Comparison of ENCODE assay signal across 11 cellular contexts in genomic region chr11:64643258-64643881, GRCh38. TPM values are rescaled to one million over a fixed set of nuclear protein-coding genes. Genes with fewer than 3 reads are reported as not detected.
DNase-seq lines count a peak whose midpoint lies in the region; ATAC-seq lines count a peak whose summit lies in the region.
"Had no signal": no experiment of that assay in that cellular context is flagged by ENCODE, and none has a peak within 500 bp of the region (broad histone marks: within the 10 kb centered on the region; RNA-seq: fewer than 3 reads in every experiment).

No MANE protein-coding gene starts in this region.

- DNase-seq in Right ventricle myocardium inferior (ENCODE audit: missing footprints) (no peak), cardiac septum (ENCODE audit: low spot score) (no peak), memory B cell (ENCODE audit: low spot score in 2 of 2) (no peak), NCI-H1436 (lab: John Stamatoyannopoulos, UW) (no peak)
- no peak for DNase-seq in activated CD8-positive, alpha-beta memory T cell treated with anti-CD3 and anti-CD28 coated beads, Interleukin-2, amount 50 U/mL, for 48 hours
- DNase-seq: CD4-positive, alpha-beta T cell; MG63 had no signal

- peak overlapping the region; percentile 74 for H3K27ac ChIP-seq in angular gyrus (ENCODE audit: low read depth, low read length)

- H3K27me3 Mint-ChIP-seq in memory B cell: peaks cover 27% of the 10 kb centered on the region

- no peaks in the 10 kb centered on the region for H3K9me3 Mint-ChIP-seq in memory B cell
- H3K9me3 Mint-ChIP-seq: CD4-positive, alpha-beta T cell had no signal

- intact Hi-C loops in Right ventricle myocardium inferior (cut with DNase I): no loop called here
- intact Hi-C loops in cardiac septum (cut with DNase I): no loop called here

- H3K4me3 Mint-ChIP-seq in memory B cell: peak overlapping the region; percentile 33

- ATAC-seq in Right ventricle myocardium inferior: peak; percentile 34
- no peak for ATAC-seq in memory B cell (ENCODE audit: low read depth)
- ATAC-seq in GM18867 (IDR thresholded peaks at IDR 0.05; ENCODE audit: unreplicated experiment): no peak
- no peak for ATAC-seq in HG03025 (IDR thresholded peaks at IDR 0.05; ENCODE audit: low FRiP score, unreplicated experiment)

- no peaks in the 10 kb centered on the region for H3K36me3 Mint-ChIP-seq in memory B cell

- no peak overlapping the region for H3K27ac Mint-ChIP-seq in memory B cell
- H3K27ac Mint-ChIP-seq: CD4-positive, alpha-beta T cell had no signal

- peaks cover 7% of the 10 kb centered on the region for H3K4me1 Mint-ChIP-seq in memory B cell

RNA-seq across cellular contexts. Expression of gene SLC22A12, which starts 52.4 kb away (rescaled TPM):
- not detected for total RNA-seq in Right ventricle myocardium inferior
- total RNA-seq in cardiac septum: not detected
- total RNA-seq: activated CD8-positive, alpha-beta memory T cell treated with anti-CD3 and anti-CD28 coated beads for 36 hours; CD4-positive, alpha-beta T cell had no signal
